In genomic region chr3:168071971-168072645, GRCh38 we compare ENCODE assay signal across 16 cellular contexts. TPM values are rescaled to one million over a fixed set of nuclear protein-coding genes. Genes with fewer than 3 reads are reported as not detected.
DNase-seq lines count a peak whose midpoint lies in the region; ATAC-seq and TF ChIP-seq lines count a peak whose summit lies in the region.
"Had no signal": no experiment of that assay in that cellular context is flagged by ENCODE, and none has a peak within 500 bp of the region (broad histone marks: within the 10 kb centered on the region; RNA-seq: fewer than 3 reads in every experiment).

No MANE protein-coding gene starts in this region.

- in situ Hi-C loops in GM23248 (cut with MboI) = no loop called here

- no peaks in the 10 kb centered on the region for H3K9me3 ChIP-seq in GM23248 (ENCODE audit: low read depth)
- no peaks in the 10 kb centered on the region for H3K9me3 ChIP-seq in smooth muscle cell (replicated peaks; ENCODE audit: low read depth)
- H3K9me3 ChIP-seq: HAP-1 had no signal

- peaks cover 92% of the 10 kb centered on the region for H3K79me2 ChIP-seq in GM23248 (ENCODE audit: insufficient read depth)
- peaks cover 94% of the 10 kb centered on the region for H3K79me2 ChIP-seq in smooth muscle cell (ENCODE audit: low read depth)

- H3K9me2 ChIP-seq in GM23248 (ENCODE audit: insufficient read depth) = no peaks in the 10 kb centered on the region

- peak; percentile 10 for ATAC-seq in foreskin keratinocyte
- ATAC-seq in HG03457 (IDR thresholded peaks at IDR 0.05; ENCODE audit: unreplicated experiment) = no peak
- no peak for ATAC-seq in GM18868 (IDR thresholded peaks at IDR 0.05; ENCODE audit: unreplicated experiment)

- H3K36me3 ChIP-seq in GM23248 (ENCODE audit: low read depth) (no peaks in the 10 kb centered on the region), smooth muscle cell (ENCODE audit: low read depth) (no peaks in the 10 kb centered on the region)
- H3K36me3 ChIP-seq: HAP-1, neural progenitor cell had no signal

- H3K4me3 ChIP-seq in GM23248 (peak overlapping the region; percentile 35), smooth muscle cell (no peak overlapping the region)
- H3K4me3 ChIP-seq: HAP-1, hepatocyte, neural progenitor cell had no signal

- H4K20me1 ChIP-seq in GM23248 (ENCODE audit: insufficient read depth) (no peaks in the 10 kb centered on the region), smooth muscle cell (ENCODE audit: low read depth) (peaks cover 21% of the 10 kb centered on the region)

- 92 to 98% methylated on average over 5 of the region's 5 CpGs for WGBS in GM23248 (ENCODE audit: low coverage in 1 of 2, low lambda C conversion rate in 2 of 2, missing lambda C conversion rate in 2 of 2), 2 experiments
- 83% methylated on average over 5 of the region's 5 CpGs for WGBS in smooth muscle cell (ENCODE audit: low lambda C conversion rate)

- peak overlapping the region; percentile 78 for H3K9ac ChIP-seq in GM23248
- peak overlapping the region; percentile 79 for H3K9ac ChIP-seq in smooth muscle cell (ENCODE audit: low read depth)
- H3K9ac ChIP-seq: KMS-11, neural progenitor cell had no signal

- H3K27me3 ChIP-seq in GM23248 (replicated peaks; ENCODE audit: insufficient read depth) (no peaks in the 10 kb centered on the region), foreskin keratinocyte (no peaks in the 10 kb centered on the region), smooth muscle cell (ENCODE audit: low read depth) (no peaks in the 10 kb centered on the region)
- H3K27me3 ChIP-seq: hepatocyte, neural progenitor cell had no signal

- H3K27ac ChIP-seq in GM23248 (peak overlapping the region; percentile 97), foreskin keratinocyte (peak overlapping the region; percentile 87), smooth muscle cell (ENCODE audit: low read depth) (peak overlapping the region; percentile 98)
- H3K27ac ChIP-seq: KMS-11, neural progenitor cell had no signal

- intact Hi-C loops in posterior cingulate gyrus (cut with DNase I) = no loop called here

- H3F3A ChIP-seq in GM23248 (ENCODE audit: insufficient read depth) = peaks cover 53% of the 10 kb centered on the region
- peaks cover 8% of the 10 kb centered on the region for H3F3A ChIP-seq in smooth muscle cell (ENCODE audit: low read depth)

- H3K4me2 ChIP-seq in GM23248 (ENCODE audit: unreplicated experiment) (peak overlapping the region; percentile 61), smooth muscle cell (peak overlapping the region; percentile 56)
- H3K4me2 ChIP-seq: hepatocyte, KMS-11, neural progenitor cell had no signal

- TF ChIP-seq CTCF in foreskin keratinocyte (conservative IDR thresholded peaks at IDR 0.05) (no peak), smooth muscle cell (IDR thresholded peaks at IDR 0.05; ENCODE audit: borderline replicate concordance, insufficient read depth, poor library complexity, severe bottlenecking) (no peak)

- H2AFZ ChIP-seq in GM23248 = no peak overlapping the region
- H2AFZ ChIP-seq in smooth muscle cell (ENCODE audit: low read depth) = no peak overlapping the region
- H2AFZ ChIP-seq: hepatocyte, neural progenitor cell had no signal

- DNase-seq in GM23248 (peak; percentile 55), T1000 (lab: John Stamatoyannopoulos, UW) (peak; percentile 11), foreskin keratinocyte (no peak), smooth muscle cell (lab: John Stamatoyannopoulos, UW; ENCODE audit: unreplicated experiment) (no peak), NCI-H524 (lab: John Stamatoyannopoulos, UW) (no peak), posterior cingulate gyrus (no peak)
- DNase-seq: activated CD4-positive, alpha-beta T cell treated with anti-CD3 and anti-CD28 coated beads, Interleukin-2, amount 50 U/mL, for 48 hours; NCI-H1105 treated with DMSO at 0.1 percent for 48 hours; NCI-H2171 treated with DMSO at 0.1 percent for 48 hours; stimulated activated CD4-positive, alpha-beta T cell treated with anti-CD3 and anti-CD28 coated beads, Interleukin-2, amount 100 ng/mL, for 24 hours had no signal

- H3K4me1 ChIP-seq in GM23248 (ENCODE audit: insufficient read depth) = peaks cover 46% of the 10 kb centered on the region
- H3K4me1 ChIP-seq in foreskin keratinocyte = peaks cover 40% of the 10 kb centered on the region
- no peaks in the 10 kb centered on the region for H3K4me1 ChIP-seq in smooth muscle cell (ENCODE audit: low read depth)
- H3K4me1 ChIP-seq: HAP-1, neural progenitor cell had no signal

RNA-seq across cellular contexts. Expression of gene GOLIM4, which starts 23.6 kb away (rescaled TPM):
- total RNA-seq in GM23248 (2014; rRNA removed; shearing (Covaris generic)) = 57.0 and 66.8 TPM in 2 replicates
- 84.4 TPM in 2 replicates for polyA plus RNA-seq in GM23248 (2016; fragmentation: Nextera tagmentation; extraction: Ambion mirVana)
- total RNA-seq in foreskin keratinocyte = 33.4 and 37.9 TPM in 2 replicates
- polyA plus RNA-seq in foreskin keratinocyte = 7.4 and 8.2 TPM in 2 replicates
- total RNA-seq in smooth muscle cell = 44.5 and 65.1 TPM in 2 replicates
- 45.4 and 59.9 TPM in 2 replicates for polyA plus RNA-seq in smooth muscle cell

Comparison
In these comparisons a context has a peak if more than half of its experiments do, and no peak if none do; other contexts are left out.
1. DNase-seq: peak in GM23248 (single experiment) and T1000 (single experiment); none in foreskin keratinocyte (0 of 2), smooth muscle cell (single experiment), NCI-H524 (0 of 2) and posterior cingulate gyrus (0 of 10).
2. Peak in every context shown above with its lines, with median percentiles within 50 percentile points of each other: H3K27ac ChIP-seq.